10 cellular contexts compared by ENCODE assay signal in genomic region chr13:40629678-40630384, GRCh38. TPM values are rescaled to one million over a fixed set of nuclear protein-coding genes. Genes with fewer than 3 reads are reported as not detected.
DNase-seq lines count a peak whose midpoint lies in the region; ATAC-seq and TF ChIP-seq lines count a peak whose summit lies in the region.
"Had no signal": no experiment of that assay in that cellular context is flagged by ENCODE, and none has a peak within 500 bp of the region (broad histone marks: within the 10 kb centered on the region; RNA-seq: fewer than 3 reads in every experiment).

No MANE protein-coding gene starts in this region.

- H3K36me3 Mint-ChIP-seq in activated CD4-positive, alpha-beta memory T cell treated with anti-CD3 and anti-CD28 coated beads, Interleukin-2, amount 10 ng/mL, durations not matched to agents 7 days and 5 days (ENCODE audit: low read depth) = peaks cover 31% of the 10 kb centered on the region

- peaks cover 69% of the 10 kb centered on the region for H3K4me1 Mint-ChIP-seq in activated CD4-positive, alpha-beta memory T cell treated with anti-CD3 and anti-CD28 coated beads, Interleukin-2, amount 10 ng/mL, durations not matched to agents 7 days and 5 days

- no peaks in the 10 kb centered on the region for H3K27me3 ChIP-seq in BLaER1 treated with 17β-estradiol and CSF1 and Interleukin-3, amounts not matched to agents 10 nM and 100 nM
- no peaks in the 10 kb centered on the region for H3K27me3 ChIP-seq in SK-N-SH (ENCODE audit: insufficient read depth)

- H3K27ac ChIP-seq in BLaER1 treated with 17β-estradiol and CSF1 and Interleukin-3, amounts not matched to agents 10 nM and 100 nM = peak overlapping the region; percentile 29 to 76 (median 60); a peak in 18 of 22 replicates
- no peak overlapping the region for H3K27ac ChIP-seq in SK-N-SH (ENCODE audit: low read depth in 2 of 2, low read length in 1 of 2)

- H4K20me1 ChIP-seq in BLaER1 treated with 17β-estradiol and CSF1 and Interleukin-3, amounts not matched to agents 10 nM and 100 nM = peaks cover 0 to 99% (median 38%) of the 10 kb centered on the region in 11 experiments; a peak in 16 of 22 replicates
- peaks cover 4% of the 10 kb centered on the region; the same call in 1 of the 2 replicates for H4K20me1 ChIP-seq in SK-N-SH (ENCODE audit: insufficient read depth)

- CTCF ChIA-PET in activated CD4-positive, alpha-beta memory T cell treated with anti-CD3 and anti-CD28 coated beads, Interleukin-2, amount 10 ng/mL, durations not matched to agents 7 days and 5 days (lab: Charles Lee) = interaction anchor here (0.9 to 1.0 kb wide), 2 partner anchors 16 to 23 kb away, joined by 3 to 5 read pairs; no protein-coding TSS in a partner anchor
- CTCF ChIA-PET in SK-N-SH (lab: Yijun Ruan, JAX) = no interaction called here

- POLR2A ChIA-PET in activated CD4-positive, alpha-beta memory T cell treated with anti-CD3 and anti-CD28 coated beads, Interleukin-2, amount 10 ng/mL, durations not matched to agents 7 days and 5 days (lab: Charles Lee) = interaction anchor here (0.7 to 3.3 kb wide), 5 partner anchors 12 to 34 kb away, joined by 3 to 26 read pairs (median 4); no protein-coding TSS in a partner anchor
- POLR2A ChIA-PET in SK-N-SH (lab: Yijun Ruan, JAX) = no interaction called here

- H3K4me2 ChIP-seq in BLaER1 treated with 17β-estradiol and CSF1 and Interleukin-3, amounts not matched to agents 10 nM and 100 nM = peak overlapping the region; percentile 60 to 92 (median 79)
- H3K4me2 ChIP-seq in SK-N-SH = no peak overlapping the region

- peak overlapping the region in 10 of 11 experiments; percentile 7 to 63 (median 40); a peak in 12 of 22 replicates for H3K9ac ChIP-seq in BLaER1 treated with 17β-estradiol and CSF1 and Interleukin-3, amounts not matched to agents 10 nM and 100 nM
- no peak overlapping the region for H3K9ac ChIP-seq in SK-N-SH

- H3K27ac Mint-ChIP-seq in activated CD4-positive, alpha-beta memory T cell treated with anti-CD3 and anti-CD28 coated beads, Interleukin-2, amount 10 ng/mL, durations not matched to agents 7 days and 5 days = peak overlapping the region; percentile 58

- no peak for TF ChIP-seq EP300 in SK-N-SH (IDR thresholded peaks at IDR 0.05; ENCODE audit: borderline replicate concordance in 1 of 2, low read depth in 1 of 2, low read length in 1 of 2)

- peaks cover 0 to 17% (median 0%) of the 10 kb centered on the region in 11 experiments; a peak in 4 of 22 replicates for H3K9me3 ChIP-seq in BLaER1 treated with 17β-estradiol and CSF1 and Interleukin-3, amounts not matched to agents 10 nM and 100 nM (replicated peaks in 1 of 11)
- H3K9me3 ChIP-seq in SK-N-SH = no peaks in the 10 kb centered on the region

- peaks cover 0 to 53% (median 23%) of the 10 kb centered on the region in 11 experiments; a peak in 12 of 22 replicates for H3K36me3 ChIP-seq in BLaER1 treated with 17β-estradiol and CSF1 and Interleukin-3, amounts not matched to agents 10 nM and 100 nM
- no peaks in the 10 kb centered on the region for H3K36me3 ChIP-seq in SK-N-SH (replicated peaks in 1 of 2; ENCODE audit: control insufficient read depth in 1 of 2, insufficient read depth in 2 of 2, low read length in 1 of 2)

- H3K4me3 Mint-ChIP-seq in activated CD4-positive, alpha-beta memory T cell treated with anti-CD3 and anti-CD28 coated beads, Interleukin-2, amount 10 ng/mL, durations not matched to agents 7 days and 5 days = no peak overlapping the region

- DNase-seq in activated CD4-positive, alpha-beta memory T cell treated with anti-CD3 and anti-CD28 coated beads, Interleukin-2, amount 10 ng/mL, durations not matched to agents 7 days and 5 days = no peak
- DNase-seq in SK-N-SH (no peak), epidermal melanocyte (ENCODE audit: insufficient read length, low spot score) (no peak), NCI-H82 (lab: John Stamatoyannopoulos, UW) (no peak), NCI-H526 treated with DMSO at 0.1 percent for 48 hours (lab: John Stamatoyannopoulos, UW) (no peak)
- DNase-seq: NCI-H2171 treated with DMSO at 0.1 percent for 48 hours had no signal

- H3K4me3 ChIP-seq in BLaER1 treated with 17β-estradiol and CSF1 and Interleukin-3, amounts not matched to agents 10 nM and 100 nM = no peak overlapping the region; a peak in 1 of 20 replicates
- H3K4me3 ChIP-seq in SK-N-SH (ENCODE audit: low read depth in 2 of 2, low read length in 1 of 2) = no peak overlapping the region
- H3K4me3 ChIP-seq: lung had no signal

- peaks cover 40 to 64% (median 54%) of the 10 kb centered on the region in 10 experiments for H3K4me1 ChIP-seq in BLaER1 treated with 17β-estradiol and CSF1 and Interleukin-3, amounts not matched to agents 10 nM and 100 nM
- H3K4me1 ChIP-seq in SK-N-SH (ENCODE audit: control insufficient read depth in 1 of 2, insufficient read depth in 2 of 2, low read depth in 1 of 2, low read length in 1 of 2) = no peaks in the 10 kb centered on the region

- H3F3A ChIP-seq in SK-N-SH (replicated peaks; ENCODE audit: insufficient read depth) = no peaks in the 10 kb centered on the region

- H3K27me3 Mint-ChIP-seq in activated CD4-positive, alpha-beta memory T cell treated with anti-CD3 and anti-CD28 coated beads, Interleukin-2, amount 10 ng/mL, durations not matched to agents 7 days and 5 days = no peaks in the 10 kb centered on the region

- no peaks in the 10 kb centered on the region for H3K9me2 ChIP-seq in SK-N-SH

- 93% methylated on average over 3 of the region's 3 CpGs for WGBS in SK-N-SH (ENCODE audit: low lambda C conversion rate)

- TF ChIP-seq CTCF in SK-N-SH (IDR thresholded peaks at IDR 0.05) = no peak

- no peaks in the 10 kb centered on the region; the same call in 1 of the 2 replicates for H3K79me2 ChIP-seq in SK-N-SH (ENCODE audit: insufficient read depth)

- TF ChIP-seq RAD21 in SK-N-SH (IDR thresholded peaks at IDR 0.05; ENCODE audit: low read length) = no peak

- ATAC-seq in GM19324 (IDR thresholded peaks at IDR 0.05; ENCODE audit: low FRiP score, unreplicated experiment) (peak; percentile 64), HG03064 (IDR thresholded peaks at IDR 0.05; ENCODE audit: low read depth, unreplicated experiment) (peak; percentile 83)

- H3K9me3 Mint-ChIP-seq in activated CD4-positive, alpha-beta memory T cell treated with anti-CD3 and anti-CD28 coated beads, Interleukin-2, amount 10 ng/mL, durations not matched to agents 7 days and 5 days = no peaks in the 10 kb centered on the region

- no peak overlapping the region for H2AFZ ChIP-seq in SK-N-SH (ENCODE audit: low read depth)

TF ChIP-seq in SK-N-SH, 30 proteins besides CTCF, POLR2A, EP300 and RAD21:
- TF ChIP-seq NFIC (IDR thresholded peaks at IDR 0.05; ENCODE audit: borderline replicate concordance) = no peak
- no peak for TF ChIP-seq TEAD4 (IDR thresholded peaks at IDR 0.05; ENCODE audit: borderline replicate concordance, insufficient read depth)
- TF ChIP-seq YY1 (IDR thresholded peaks at IDR 0.05; ENCODE audit: low read depth) = no peak
- TF ChIP-seq USF1 (IDR thresholded peaks at IDR 0.05; ENCODE audit: borderline replicate concordance, low read depth) = no peak
- no peak for TF ChIP-seq JUND (IDR thresholded peaks at IDR 0.05)
- no peak for TF ChIP-seq SMC3 (IDR thresholded peaks at IDR 0.05; ENCODE audit: low read depth, low read length)
- TF ChIP-seq MXI1 (IDR thresholded peaks at IDR 0.05; ENCODE audit: low read depth, low read length) = no peak
- TF ChIP-seq TCF12 (IDR thresholded peaks at IDR 0.05) = no peak
- TF ChIP-seq USF2 (IDR thresholded peaks at IDR 0.05; ENCODE audit: borderline replicate concordance, low read depth, low read length) = no peak
- no peak for TF ChIP-seq MEF2A (IDR thresholded peaks at IDR 0.05; ENCODE audit: borderline replicate concordance, low read depth)
- TF ChIP-seq PBX3 (IDR thresholded peaks at IDR 0.05) = no peak

RNA-seq across cellular contexts. Expression of gene FOXO1, which starts 36.6 kb away (rescaled TPM):
- 10 to 100 TPM; 31.6 to 32.2 TPM for total RNA-seq in activated CD4-positive, alpha-beta memory T cell treated with anti-CD3 and anti-CD28 coated beads, Interleukin-2, amount 10 ng/mL, durations not matched to agents 7 days and 5 days
- polyA plus RNA-seq in SK-N-SH (2012; rRNA removed) = 1.5 and 1.8 TPM in 2 replicates
- polyA plus RNA-seq in SK-N-SH (2012; cell fraction: cytosol; rRNA removed) = 1.8 and 1.9 TPM in 2 replicates
- polyA plus RNA-seq in SK-N-SH (2012; cell fraction: nucleus; rRNA removed) = 2.7 TPM in 2 replicates

Comparison
In these comparisons a context has a peak if more than half of its experiments do, and no peak if none do; other contexts are left out.
1. H3K27ac ChIP-seq: peak in BLaER1 treated with 17β-estradiol and CSF1 and Interleukin-3, amounts not matched to agents 10 nM and 100 nM (11 of 11); none in SK-N-SH (0 of 2).